1 cellular context compared by ENCODE assay signal in genomic region chr17:62126292-62126691, GRCh38.
TF ChIP-seq lines count a peak whose summit lies in the region.

No MANE protein-coding gene starts in this region.

TF ChIP-seq in K562, 482 proteins besides CTCF, POLR2A, EP300 and RAD21 (continued from another document):
- TF ChIP-seq POLR3A (IDR thresholded peaks at IDR 0.05; ENCODE audit: borderline replicate concordance, extremely low read depth, insufficient read depth, insufficient read length) (no peak), PHTF2 (CRISPR knock-in tag; IDR thresholded peaks at IDR 0.05) (no peak), CREB1 (IDR thresholded peaks at IDR 0.05) (no peak), CREB1 (CRISPR knock-in tag; IDR thresholded peaks at IDR 0.05) (no peak), TCF3 (CRISPR knock-in tag; IDR thresholded peaks at IDR 0.05) (peak; percentile 51), BDP1 (IDR thresholded peaks at IDR 0.05; ENCODE audit: insufficient read depth, insufficient read length) (no peak), FOS (IDR thresholded peaks at IDR 0.05; ENCODE audit: extremely low read depth, insufficient read length) (no peak), CTBP1 (IDR thresholded peaks at IDR 0.05; ENCODE audit: borderline replicate concordance) (no peak), NFE2L1 (tag; IDR thresholded peaks at IDR 0.05; ENCODE audit: borderline replicate concordance, low read depth) (no peak), SMAD3 (CRISPR knock-in tag; conservative IDR thresholded peaks at IDR 0.05) (no peak), MTF1 (CRISPR knock-in tag; IDR thresholded peaks at IDR 0.05; ENCODE audit: borderline replicate concordance) (no peak), DMBX1 (CRISPR knock-in tag; IDR thresholded peaks at IDR 0.05; ENCODE audit: borderline replicate concordance) (no peak), RB1 (IDR thresholded peaks at IDR 0.05; ENCODE audit: low read depth) (no peak), NFIC (IDR thresholded peaks at IDR 0.05) (peak; percentile 60), NBN (IDR thresholded peaks at IDR 0.05; ENCODE audit: low read depth) (no peak), RBM39 (optimal IDR thresholded peaks at IDR 0.05; ENCODE audit: low read depth, low read length) (no peak), NCOR1 (IDR thresholded peaks at IDR 0.05) (no peak), HEY1 (CRISPR knock-in tag; IDR thresholded peaks at IDR 0.05; ENCODE audit: borderline replicate concordance) (no peak), THRAP3 (IDR thresholded peaks at IDR 0.05; ENCODE audit: borderline replicate concordance) (no peak), SETDB1 (IDR thresholded peaks at IDR 0.05; ENCODE audit: low read length) (no peak)
TF ChIP-seq in K562: peak in this region for 10.
